6 cellular contexts compared by ENCODE assay signal in genomic region chr1:109499661-109500536, GRCh38. TPM values are rescaled to one million over a fixed set of nuclear protein-coding genes. Genes with fewer than 3 reads are reported as not detected.
DNase-seq lines count a peak whose midpoint lies in the region; ATAC-seq and TF ChIP-seq lines count a peak whose summit lies in the region.

No MANE protein-coding gene starts in this region.

- H3K4me1 Mint-ChIP-seq in activated naive CD8-positive, alpha-beta T cell treated with anti-CD3 and anti-CD28 coated beads for 36 hours: peaks cover 86% of the 10 kb centered on the region

- no peaks in the 10 kb centered on the region for H3K9me3 ChIP-seq in mucosa of descending colon

- intact Hi-C loops in mucosa of descending colon (cut with DNase I, micrococcal nuclease): no loop called here

- no peaks in the 10 kb centered on the region for H3K9me3 Mint-ChIP-seq in activated naive CD8-positive, alpha-beta T cell treated with anti-CD3 and anti-CD28 coated beads for 36 hours

- peaks cover 3% of the 10 kb centered on the region for H3K36me3 Mint-ChIP-seq in activated naive CD8-positive, alpha-beta T cell treated with anti-CD3 and anti-CD28 coated beads for 36 hours

- peak overlapping the region; percentile 74 for H3K27ac Mint-ChIP-seq in activated naive CD8-positive, alpha-beta T cell treated with anti-CD3 and anti-CD28 coated beads for 36 hours

- peaks cover 26% of the 10 kb centered on the region for H3K4me1 ChIP-seq in mucosa of descending colon (ENCODE audit: low read depth)

- peak; percentile 13 for TF ChIP-seq CTCF in mucosa of descending colon (IDR thresholded peaks at IDR 0.05)

- no peaks in the 10 kb centered on the region for H3K36me3 ChIP-seq in mucosa of descending colon (ENCODE audit: low read depth)

- ATAC-seq in mucosa of descending colon (peak; percentile 85), HG03521 (IDR thresholded peaks at IDR 0.05; ENCODE audit: unreplicated experiment) (no peak)

- no peaks in the 10 kb centered on the region for H3K27me3 Mint-ChIP-seq in activated naive CD8-positive, alpha-beta T cell treated with anti-CD3 and anti-CD28 coated beads for 36 hours

- H3K4me3 Mint-ChIP-seq in activated naive CD8-positive, alpha-beta T cell treated with anti-CD3 and anti-CD28 coated beads for 36 hours: no peak overlapping the region

- H3K4me3 ChIP-seq in mucosa of descending colon: no peak overlapping the region

- peak; percentile 11 for DNase-seq in DMS79 treated with DMSO at 0.1 percent for 48 hours (lab: John Stamatoyannopoulos, UW)
- peak; percentile 59 for DNase-seq in NCI-H226
- DNase-seq in activated naive CD8-positive, alpha-beta T cell treated with anti-CD3 and anti-CD28 coated beads for 36 hours: peak; percentile 64
- DNase-seq in mucosa of descending colon: peak in 2 of 3 donors; percentile 76 to 82
- DNase-seq in GM19238 (ENCODE audit: insufficient read length, low spot score): no peak

RNA-seq across cellular contexts. Expression of gene CYB561D1, which starts 6.0 kb away (rescaled TPM):
- total RNA-seq in activated naive CD8-positive, alpha-beta T cell treated with anti-CD3 and anti-CD28 coated beads for 36 hours: 1 to 10 TPM; 6.3 to 8.1 TPM
- total RNA-seq in mucosa of descending colon: 10 to 100 TPM; 16.0 to 18.7 (median 18.1) TPM

RNA-seq across cellular contexts. Expression of gene AMIGO1, which starts 9.6 kb away (rescaled TPM):
- total RNA-seq in activated naive CD8-positive, alpha-beta T cell treated with anti-CD3 and anti-CD28 coated beads for 36 hours: 1 to 10 TPM; 2.1 to 2.5 TPM
- total RNA-seq in mucosa of descending colon: 1 to 10 TPM; 2.2 to 9.9 (median 3.9) TPM

RNA-seq across cellular contexts. Expression of gene ATXN7L2, which starts 16.2 kb away (rescaled TPM):
- total RNA-seq in activated naive CD8-positive, alpha-beta T cell treated with anti-CD3 and anti-CD28 coated beads for 36 hours: 10 to 100 TPM; 14.6 to 15.6 TPM
- total RNA-seq in mucosa of descending colon: 1 to 10 TPM; 2.5 to 4.4 (median 3.5) TPM

RNA-seq across cellular contexts. Expression of gene SYPL2, which starts 33.6 kb away (rescaled TPM):
- total RNA-seq in activated naive CD8-positive, alpha-beta T cell treated with anti-CD3 and anti-CD28 coated beads for 36 hours: not detected
- total RNA-seq in mucosa of descending colon: 1 to 10 TPM in 1 of 3 donors, under 1 TPM in 2; 0.12 to 6.6 (median 0.34) TPM

RNA-seq across cellular contexts. Expression of gene GPR61, which starts 39.8 kb away (rescaled TPM):
- under 1 TPM in 1 of 2 experiments, not detected in 1; 0.16 TPM for total RNA-seq in activated naive CD8-positive, alpha-beta T cell treated with anti-CD3 and anti-CD28 coated beads for 36 hours
- under 1 TPM in 1 of 3 donors, not detected in 2; 0.25 TPM for total RNA-seq in mucosa of descending colon
